ENCODE assay signal across 17 cellular contexts in genomic region chr4:5750052-5750950, GRCh38. TPM values are rescaled to one million over a fixed set of nuclear protein-coding genes. Genes with fewer than 3 reads are reported as not detected.
DNase-seq lines count a peak whose midpoint lies in the region; FAIRE-seq and TF ChIP-seq lines count a peak whose summit lies in the region.
"Had no signal": no experiment of that assay in that cellular context is flagged by ENCODE, and none has a peak within 500 bp of the region (broad histone marks: within the 10 kb centered on the region; RNA-seq: fewer than 3 reads in every experiment).

No MANE protein-coding gene starts in this region.

- TF ChIP-seq POLR2A in sigmoid colon (IDR thresholded peaks at IDR 0.05) = no peak

- peaks cover 0 to 4% (median 0%) of the 10 kb centered on the region in 7 donors for H3K9me3 Mint-ChIP-seq in CD14-positive monocyte

- H3K27me3 ChIP-seq in WERI-Rb-1 (ENCODE audit: insufficient read depth, low read depth, severe bottlenecking) (no peaks in the 10 kb centered on the region), sigmoid colon (no peaks in the 10 kb centered on the region)
- H3K27me3 ChIP-seq: esophagus squamous epithelium had no signal

- no peak for FAIRE-seq in GM19239 (lab: Jason Lieb, UNC)
- FAIRE-seq: islet of Langerhans had no signal

- H3K36me3 Mint-ChIP-seq in CD14-positive monocyte = no peaks in the 10 kb centered on the region

- DNase-seq in ELR (ENCODE audit: low read depth) = peak; percentile 79
- no peak for DNase-seq in WERI-Rb-1
- DNase-seq in fibroblast of pulmonary artery (ENCODE audit: low read depth) = peak; percentile 62
- peak; percentile 10 for DNase-seq in sigmoid colon
- no peak for DNase-seq in CD14-positive monocyte (ENCODE audit: low spot score)
- DNase-seq in NCI-H1417 treated with DMSO at 0.1 percent for 48 hours (lab: John Stamatoyannopoulos, UW) = no peak
- no peak for DNase-seq in GM19239 (ENCODE audit: insufficient read length, low spot score)
- DNase-seq in hypothalamus (lab: John Stamatoyannopoulos, UW) = no peak
- DNase-seq: activated CD8-positive, alpha-beta T cell treated with anti-CD3 and anti-CD28 coated beads, Interleukin-2, amount 10 ng/mL, durations not matched to agents 7 days and 5 days; activated effector memory CD4-positive, alpha-beta T cell treated with Interleukin-2 at 50 U/mL for 16 hours; caudate nucleus; esophagus squamous epithelium; KG1; NCI-H1930; NCI-H69; SHP77 had no signal

- no peak overlapping the region for H3K27ac Mint-ChIP-seq in CD14-positive monocyte
- H3K27ac Mint-ChIP-seq: activated CD8-positive, alpha-beta T cell treated with anti-CD3 and anti-CD28 coated beads, Interleukin-2, amount 10 ng/mL, durations not matched to agents 7 days and 5 days had no signal

- TF ChIP-seq CTCF in WERI-Rb-1 (IDR thresholded peaks at IDR 0.05; ENCODE audit: low read depth, low read length) (no peak), fibroblast of pulmonary artery (IDR thresholded peaks at IDR 0.05; ENCODE audit: low read length, missing control alignments) (no peak), sigmoid colon (IDR thresholded peaks at IDR 0.05) (no peak), CD14-positive monocyte (IDR thresholded peaks at IDR 0.05) (no peak)

- H3K4me3 ChIP-seq in WERI-Rb-1 (ENCODE audit: low read depth, low read length) (no peak overlapping the region), fibroblast of pulmonary artery (replicated peaks; ENCODE audit: low read depth, low read length) (no peak overlapping the region), sigmoid colon (no peak overlapping the region)
- H3K4me3 ChIP-seq: esophagus squamous epithelium had no signal

- H3K27me3 Mint-ChIP-seq in CD14-positive monocyte (ENCODE audit: low read depth in 3 of 3) = peaks cover 0 to 3% (median 1%) of the 10 kb centered on the region in 3 donors

- H3K27ac ChIP-seq in WERI-Rb-1 (peak overlapping the region; percentile 92), sigmoid colon (no peak overlapping the region)

- no peak overlapping the region for H3K4me3 Mint-ChIP-seq in CD14-positive monocyte
- H3K4me3 Mint-ChIP-seq: activated CD8-positive, alpha-beta T cell treated with anti-CD3 and anti-CD28 coated beads, Interleukin-2, amount 10 ng/mL, durations not matched to agents 7 days and 5 days had no signal

- peaks cover 0 to 5% (median 4%) of the 10 kb centered on the region in 4 donors for H3K4me1 ChIP-seq in sigmoid colon

- H3K36me3 ChIP-seq in WERI-Rb-1 = peaks cover 66% of the 10 kb centered on the region
- peaks cover 18 to 83% (median 38%) of the 10 kb centered on the region in 4 donors for H3K36me3 ChIP-seq in sigmoid colon

- TF ChIP-seq EP300 in sigmoid colon (IDR thresholded peaks at IDR 0.05) = no peak

- no peaks in the 10 kb centered on the region for H3K9me3 ChIP-seq in WERI-Rb-1 (ENCODE audit: severe bottlenecking)
- H3K9me3 ChIP-seq in sigmoid colon = no peaks in the 10 kb centered on the region
- H3K9me3 ChIP-seq: esophagus squamous epithelium had no signal

- 87 to 91% methylated on average over 10 of the region's 10 CpGs for WGBS in sigmoid colon, 2 donors

- no peaks in the 10 kb centered on the region for H3K4me1 Mint-ChIP-seq in CD14-positive monocyte

- intact Hi-C loops in sigmoid colon (cut with DNase I) (no loop called here), CD14-positive monocyte (cut with micrococcal nuclease) (no loop called here)

RNA-seq across cellular contexts. Expression of gene EVC, which starts 39.3 kb away (rescaled TPM):
- total RNA-seq in sigmoid colon = 10 to 100 TPM; 15.6 to 35.2 (median 24.4) TPM
- polyA plus RNA-seq in sigmoid colon (1 to 10 TPM in 2 of 3 donors, under 1 TPM in 1; 0.46 to 3.4 (median 1.2) TPM), CD14-positive monocyte (not detected)

RNA-seq across cellular contexts. Expression of gene EVC2, which starts 41.9 kb away (rescaled TPM):
- total RNA-seq in sigmoid colon = 10 to 100 TPM in 2 of 4 donors, 1 to 10 TPM in 2; 8.6 to 14.7 (median 10.9) TPM
- polyA plus RNA-seq in sigmoid colon = 1 to 10 TPM in 1 of 3 donors, under 1 TPM in 1, not detected in 1; 0.60 to 1.3 TPM
- polyA plus RNA-seq in CD14-positive monocyte = under 1 TPM; 0.04 to 0.08 TPM

Comparison
In these comparisons a context has a peak if more than half of its experiments do, and no peak if none do; other contexts are left out.
1. DNase-seq: peak in ELR (single experiment), fibroblast of pulmonary artery (single experiment) and sigmoid colon (single experiment); none in WERI-Rb-1 (single experiment), CD14-positive monocyte (single experiment), NCI-H1417 treated with DMSO at 0.1 percent for 48 hours (single experiment), GM19239 (single experiment) and hypothalamus (0 of 51).